Comparison of ENCODE assay signal across 10 cellular contexts in the genomic region with DNA sequence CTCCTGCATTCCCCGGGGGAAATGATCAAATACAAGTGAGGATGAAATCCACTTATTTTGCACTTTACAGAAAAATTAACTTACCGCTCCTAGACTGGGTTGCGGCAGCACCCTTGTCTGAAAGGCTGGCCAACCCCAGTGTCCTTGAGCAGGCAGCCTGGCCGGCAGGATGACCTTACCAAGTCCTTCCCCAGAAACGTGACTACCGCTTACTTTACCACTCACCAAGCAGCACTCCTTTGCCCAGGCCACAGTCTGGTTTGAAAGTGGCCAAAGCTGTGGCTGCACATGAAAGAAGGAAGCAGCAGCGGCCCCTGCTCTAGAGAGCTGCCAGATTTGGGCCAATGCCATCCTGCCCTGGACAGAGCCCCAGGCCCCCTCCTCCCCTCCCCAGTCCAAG. TPM values are rescaled to one million over a fixed set of nuclear protein-coding genes. Genes with fewer than 3 reads are reported as not detected.
DNase-seq lines count a peak whose midpoint lies in the region; ATAC-seq and TF ChIP-seq lines count a peak whose summit lies in the region.
"Had no signal": no experiment of that assay in that cellular context is flagged by ENCODE, and none has a peak within 500 bp of the region (broad histone marks: within the 10 kb centered on the region; RNA-seq: fewer than 3 reads in every experiment).

No MANE protein-coding gene starts in this region.

- H3K9me3 ChIP-seq in duodenal mucosa (ENCODE audit: control insufficient read depth in 1 of 2, low read length in 2 of 2): no peaks in the 10 kb centered on the region

- no peak for DNase-seq in stimulated activated naive CD8-positive, alpha-beta T cell treated with anti-CD3 and anti-CD28 coated beads, Interleukin-15, Interleukin-2, amounts not matched to agents 100 U/mL and 50 U/mL, for 24 hours
- no peak for DNase-seq in naive thymus-derived CD8-positive, alpha-beta T cell
- DNase-seq in HUDEP-2 (lab: John Stamatoyannopoulos, UW; ENCODE audit: unreplicated experiment in 76 of 76): no peak
- no peak for DNase-seq in activated CD8-positive, alpha-beta memory T cell treated with anti-CD3 and anti-CD28 coated beads for 24 hours
- DNase-seq in foreskin keratinocyte: no peak
- DNase-seq in stimulated activated CD4-positive, alpha-beta T cell treated with anti-CD3 and anti-CD28 coated beads, Interleukin-4, amount 100 ng/mL, for 1 hour: no peak
- DNase-seq: activated CD4-positive, alpha-beta T cell treated with anti-CD3 and anti-CD28 coated beads for 1 hour; NCI-H510A had no signal

- H3K27me3 ChIP-seq in duodenal mucosa (ENCODE audit: control insufficient read depth in 1 of 2, insufficient read depth in 2 of 2, low read length in 2 of 2) (no peaks in the 10 kb centered on the region), foreskin keratinocyte (no peaks in the 10 kb centered on the region)

- ATAC-seq in stimulated activated naive CD8-positive, alpha-beta T cell treated with anti-CD3 and anti-CD28 coated beads, Interleukin-15, Interleukin-2, amounts not matched to agents 100 U/mL and 50 U/mL, for 24 hours: no peak
- no peak for ATAC-seq in naive thymus-derived CD8-positive, alpha-beta T cell
- ATAC-seq in foreskin keratinocyte: no peak

- peak overlapping the region; percentile 59 for H3K27ac ChIP-seq in duodenal mucosa (ENCODE audit: low read depth, low read length)
- no peak overlapping the region for H3K27ac ChIP-seq in foreskin keratinocyte

- peak overlapping the region in 1 of 2 donors; percentile 27 for H3K9ac ChIP-seq in duodenal mucosa (ENCODE audit: low read depth in 1 of 2, low read length in 2 of 2)

- peaks cover 58% of the 10 kb centered on the region for H3K36me3 Mint-ChIP-seq in stimulated activated naive CD8-positive, alpha-beta T cell treated with anti-CD3 and anti-CD28 coated beads, Interleukin-15, Interleukin-2, amounts not matched to agents 100 ng/mL and 50 ng/mL, for 24 hours (ENCODE audit: low read depth)
- peaks cover 0 to 36% (median 4%) of the 10 kb centered on the region in 3 donors for H3K36me3 Mint-ChIP-seq in naive thymus-derived CD8-positive, alpha-beta T cell

- H3K4me1 Mint-ChIP-seq in stimulated activated naive CD8-positive, alpha-beta T cell treated with anti-CD3 and anti-CD28 coated beads, Interleukin-15, Interleukin-2, amounts not matched to agents 100 ng/mL and 50 ng/mL, for 24 hours (ENCODE audit: low read depth): peaks cover 100% of the 10 kb centered on the region
- H3K4me1 Mint-ChIP-seq in naive thymus-derived CD8-positive, alpha-beta T cell: peaks cover 63 to 99% (median 97%) of the 10 kb centered on the region in 4 donors

- H3K36me3 ChIP-seq in duodenal mucosa (ENCODE audit: control insufficient read depth in 1 of 2, insufficient read depth in 2 of 2, low read length in 2 of 2): peaks cover 8 to 9% of the 10 kb centered on the region in 2 donors

- H3K4me3 Mint-ChIP-seq in stimulated activated naive CD8-positive, alpha-beta T cell treated with anti-CD3 and anti-CD28 coated beads, Interleukin-15, Interleukin-2, amounts not matched to agents 100 ng/mL and 50 ng/mL, for 24 hours: peak overlapping the region; percentile 61
- peak overlapping the region; percentile 66 to 96 (median 86) for H3K4me3 Mint-ChIP-seq in naive thymus-derived CD8-positive, alpha-beta T cell

- no peaks in the 10 kb centered on the region for H3K27me3 Mint-ChIP-seq in stimulated activated naive CD8-positive, alpha-beta T cell treated with anti-CD3 and anti-CD28 coated beads, Interleukin-15, Interleukin-2, amounts not matched to agents 100 ng/mL and 50 ng/mL, for 24 hours
- no peaks in the 10 kb centered on the region for H3K27me3 Mint-ChIP-seq in naive thymus-derived CD8-positive, alpha-beta T cell

- H3K4me3 ChIP-seq in duodenal mucosa (ENCODE audit: low read depth in 1 of 2, low read length in 2 of 2): peak overlapping the region in 1 of 2 donors; percentile 29

- H3K27ac Mint-ChIP-seq in stimulated activated naive CD8-positive, alpha-beta T cell treated with anti-CD3 and anti-CD28 coated beads, Interleukin-15, Interleukin-2, amounts not matched to agents 100 ng/mL and 50 ng/mL, for 24 hours: peak overlapping the region; percentile 96
- H3K27ac Mint-ChIP-seq in naive thymus-derived CD8-positive, alpha-beta T cell: peak overlapping the region; percentile 90 to 99 (median 96)

- POLR2A ChIA-PET in naive thymus-derived CD8-positive, alpha-beta T cell (lab: Charles Lee): interaction anchor here (0.9 to 51.6 kb wide), 4 partner anchors 0 to 39 kb away, joined by 3 to 2215 read pairs (median 1118); partner anchors contain the start of gene MYH9

- no peak for TF ChIP-seq CTCF in foreskin keratinocyte (conservative IDR thresholded peaks at IDR 0.05)

- H3K9me3 Mint-ChIP-seq in stimulated activated naive CD8-positive, alpha-beta T cell treated with anti-CD3 and anti-CD28 coated beads, Interleukin-15, Interleukin-2, amounts not matched to agents 100 ng/mL and 50 ng/mL, for 24 hours: no peaks in the 10 kb centered on the region
- no peaks in the 10 kb centered on the region for H3K9me3 Mint-ChIP-seq in naive thymus-derived CD8-positive, alpha-beta T cell

- H3K4me1 ChIP-seq in duodenal mucosa (ENCODE audit: control insufficient read depth in 1 of 2, insufficient read depth in 2 of 2, low read length in 2 of 2): peaks cover 86 to 98% of the 10 kb centered on the region in 2 donors
- H3K4me1 ChIP-seq in foreskin keratinocyte: peaks cover 90% of the 10 kb centered on the region

RNA-seq across cellular contexts. Expression of gene MYH9, which starts 20.3 kb away (rescaled TPM):
- total RNA-seq in naive thymus-derived CD8-positive, alpha-beta T cell: 100 to 1,000 TPM; 711 to 718 TPM
- 100 to 1,000 TPM in 2 of 3 donors, 10 to 100 TPM in 1; 51.2 to 389 (median 105) TPM for polyA plus RNA-seq in naive thymus-derived CD8-positive, alpha-beta T cell
- 926 and 995 TPM in 2 replicates for total RNA-seq in foreskin keratinocyte
- 295 and 315 TPM in 2 replicates for polyA plus RNA-seq in foreskin keratinocyte
